ENCODE assay signal across 23 cellular contexts in the genomic region with DNA sequence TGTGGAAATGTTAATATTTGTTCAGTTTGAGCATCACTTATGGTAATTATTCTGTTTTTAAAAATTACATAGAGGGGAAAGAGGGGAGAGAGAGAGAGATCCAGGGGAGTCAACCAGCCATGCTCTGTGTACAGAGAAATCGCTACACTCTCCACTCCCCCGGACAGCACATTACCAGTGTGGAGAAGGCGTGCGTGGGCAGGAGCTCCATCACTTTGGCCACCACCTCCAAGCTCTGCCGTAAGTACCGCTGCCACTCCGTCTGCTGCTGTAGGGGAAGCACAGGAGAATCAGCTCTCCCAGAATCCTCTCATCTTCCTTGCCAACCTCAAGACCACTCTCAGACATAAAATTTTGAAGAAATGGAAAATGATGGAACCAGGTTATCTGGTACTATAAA.
"Had no signal": no experiment of that assay in that cellular context is flagged by ENCODE, and none has a peak within 500 bp of the region (broad histone marks: within the 10 kb centered on the region; RNA-seq: fewer than 3 reads in every experiment).

No MANE protein-coding gene starts in this region.

- H3K4me1 ChIP-seq: colonic mucosa, neural progenitor cell, pancreas had no signal

- DNase-seq: activated CD4-positive, alpha-beta T cell treated with anti-CD3 and anti-CD28 coated beads for 36 hours; activated CD4-positive, alpha-beta T cell treated with anti-CD3 and anti-CD28 coated beads, Interleukin-2, amount 50 U/mL, for 48 hours; activated CD8-positive, alpha-beta memory T cell treated with anti-CD3 and anti-CD28 coated beads, Interleukin-2, amount 10 ng/mL, durations not matched to agents 7 days and 5 days; activated effector memory CD4-positive, alpha-beta T cell treated with anti-CD3 and anti-CD28 coated beads, Interleukin-2, amount 50 U/mL, for 16 hours; colonic mucosa; endodermal cell; foreskin melanocyte; hypothalamus; islet precursor cell; left lung; pancreas; stimulated activated CD4-positive, alpha-beta T cell treated with anti-CD3 and anti-CD28 coated beads, Interleukin-4, amount 100 ng/mL, for 1 hour; upper lobe of left lung had no signal

- H3K9me3 ChIP-seq: ascending aorta, colonic mucosa, left lung, pancreas, thoracic aorta, upper lobe of left lung had no signal

- H3K4me3 Mint-ChIP-seq: activated CD4-positive, alpha-beta T cell treated with anti-CD3 and anti-CD28 coated beads for 36 hours; activated CD8-positive, alpha-beta memory T cell treated with anti-CD3 and anti-CD28 coated beads, Interleukin-2, amount 10 ng/mL, durations not matched to agents 7 days and 5 days; central memory CD8-positive, alpha-beta T cell; endodermal cell; mesothelial cell of epicardium; neural progenitor cell; WTC11 had no signal

- H3K4me1 Mint-ChIP-seq: endodermal cell had no signal

- H3K36me3 ChIP-seq: colonic mucosa, neural progenitor cell had no signal

- H3K27me3 Mint-ChIP-seq: activated CD4-positive, alpha-beta T cell treated with anti-CD3 and anti-CD28 coated beads for 36 hours; activated CD8-positive, alpha-beta memory T cell treated with anti-CD3 and anti-CD28 coated beads, Interleukin-2, amount 10 ng/mL, durations not matched to agents 7 days and 5 days; central memory CD8-positive, alpha-beta T cell had no signal

- H3K27ac ChIP-seq: ascending aorta, colonic mucosa, epithelial cell of prostate, left lung, neural progenitor cell, pancreas, SK-N-MC, thoracic aorta, upper lobe of left lung had no signal

- H3K4me3 ChIP-seq: ascending aorta, colonic mucosa, left lung, neural progenitor cell, pancreas, SK-N-MC, smooth muscle cell, thoracic aorta, upper lobe of left lung had no signal

- ATAC-seq: activated CD4-positive, alpha-beta T cell treated with anti-CD3 and anti-CD28 coated beads for 36 hours; activated CD8-positive, alpha-beta memory T cell treated with anti-CD3 and anti-CD28 coated beads, Interleukin-2, amount 10 ng/mL, durations not matched to agents 7 days and 5 days; left lung; pancreas; sciatic nerve; WTC11 had no signal

- H3K9me3 Mint-ChIP-seq: central memory CD8-positive, alpha-beta T cell; endodermal cell; mesothelial cell of epicardium; neural progenitor cell; WTC11 had no signal

- H3K27ac Mint-ChIP-seq: activated CD8-positive, alpha-beta memory T cell treated with anti-CD3 and anti-CD28 coated beads, Interleukin-2, amount 10 ng/mL, durations not matched to agents 7 days and 5 days; endodermal cell; mesothelial cell of epicardium; neural progenitor cell; WTC11 had no signal

- H3K27me3 ChIP-seq: ascending aorta, colonic mucosa, left lung, neural progenitor cell, pancreas, upper lobe of left lung had no signal
